In the genomic region with DNA sequence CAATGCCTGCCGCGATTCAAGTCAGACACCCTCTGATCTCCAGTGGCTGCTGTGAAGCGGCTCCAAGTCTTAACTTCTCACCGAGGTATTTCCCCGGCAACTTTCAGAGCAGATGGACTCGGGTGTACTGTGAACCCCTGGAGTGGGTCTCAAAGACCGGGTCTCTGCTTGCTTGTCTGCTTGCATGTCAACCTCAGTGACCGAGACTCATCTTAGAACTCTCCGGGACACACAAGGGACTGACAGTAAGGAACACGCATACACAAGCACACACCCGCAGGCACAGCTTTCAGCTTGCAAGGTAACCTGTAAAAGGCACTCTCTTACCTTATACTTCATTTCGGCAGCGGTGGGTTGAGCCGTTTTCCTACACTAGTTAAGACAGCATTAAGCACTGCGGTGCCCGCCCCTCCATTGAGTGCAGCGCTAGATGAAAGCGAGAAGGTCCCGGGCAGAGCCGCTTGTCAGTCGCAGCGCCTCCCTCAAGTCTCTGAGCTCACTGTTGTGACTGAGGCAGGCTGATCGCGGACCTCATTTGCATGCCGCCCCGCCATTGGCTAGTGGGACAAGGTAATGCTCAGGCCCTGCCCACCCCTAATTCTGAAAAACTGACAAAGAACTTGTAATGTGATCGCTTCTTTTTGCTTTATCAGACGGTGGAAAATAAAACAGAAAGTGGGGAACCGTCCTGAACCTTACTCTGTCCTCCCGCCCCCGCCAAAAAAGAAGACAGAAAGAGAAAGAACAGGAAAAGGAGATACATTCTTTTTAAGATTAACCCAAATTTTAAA, we compare ENCODE assay signal across 1 cellular context.
A peak's percentile ranks its signal among the peaks of the same experiment; 100 is the strongest.
TF ChIP-seq lines count a peak whose summit lies in the region.

A gene with protein sequence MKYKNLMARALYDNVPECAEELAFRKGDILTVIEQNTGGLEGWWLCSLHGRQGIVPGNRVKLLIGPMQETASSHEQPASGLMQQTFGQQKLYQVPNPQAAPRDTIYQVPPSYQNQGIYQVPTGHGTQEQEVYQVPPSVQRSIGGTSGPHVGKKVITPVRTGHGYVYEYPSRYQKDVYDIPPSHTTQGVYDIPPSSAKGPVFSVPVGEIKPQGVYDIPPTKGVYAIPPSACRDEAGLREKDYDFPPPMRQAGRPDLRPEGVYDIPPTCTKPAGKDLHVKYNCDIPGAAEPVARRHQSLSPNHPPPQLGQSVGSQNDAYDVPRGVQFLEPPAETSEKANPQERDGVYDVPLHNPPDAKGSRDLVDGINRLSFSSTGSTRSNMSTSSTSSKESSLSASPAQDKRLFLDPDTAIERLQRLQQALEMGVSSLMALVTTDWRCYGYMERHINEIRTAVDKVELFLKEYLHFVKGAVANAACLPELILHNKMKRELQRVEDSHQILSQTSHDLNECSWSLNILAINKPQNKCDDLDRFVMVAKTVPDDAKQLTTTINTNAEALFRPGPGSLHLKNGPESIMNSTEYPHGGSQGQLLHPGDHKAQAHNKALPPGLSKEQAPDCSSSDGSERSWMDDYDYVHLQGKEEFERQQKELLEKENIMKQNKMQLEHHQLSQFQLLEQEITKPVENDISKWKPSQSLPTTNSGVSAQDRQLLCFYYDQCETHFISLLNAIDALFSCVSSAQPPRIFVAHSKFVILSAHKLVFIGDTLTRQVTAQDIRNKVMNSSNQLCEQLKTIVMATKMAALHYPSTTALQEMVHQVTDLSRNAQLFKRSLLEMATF (minus strand): TSS at position 492 of the 791 bp plus-strand sequence. CDS start 153 bp downstream, at position 339.

TF ChIP-seq in HepG2, 621 proteins besides CTCF, POLR2A, EP300 and RAD21 (continued from another document and continues in another):
- TF ChIP-seq, protein P1, sequence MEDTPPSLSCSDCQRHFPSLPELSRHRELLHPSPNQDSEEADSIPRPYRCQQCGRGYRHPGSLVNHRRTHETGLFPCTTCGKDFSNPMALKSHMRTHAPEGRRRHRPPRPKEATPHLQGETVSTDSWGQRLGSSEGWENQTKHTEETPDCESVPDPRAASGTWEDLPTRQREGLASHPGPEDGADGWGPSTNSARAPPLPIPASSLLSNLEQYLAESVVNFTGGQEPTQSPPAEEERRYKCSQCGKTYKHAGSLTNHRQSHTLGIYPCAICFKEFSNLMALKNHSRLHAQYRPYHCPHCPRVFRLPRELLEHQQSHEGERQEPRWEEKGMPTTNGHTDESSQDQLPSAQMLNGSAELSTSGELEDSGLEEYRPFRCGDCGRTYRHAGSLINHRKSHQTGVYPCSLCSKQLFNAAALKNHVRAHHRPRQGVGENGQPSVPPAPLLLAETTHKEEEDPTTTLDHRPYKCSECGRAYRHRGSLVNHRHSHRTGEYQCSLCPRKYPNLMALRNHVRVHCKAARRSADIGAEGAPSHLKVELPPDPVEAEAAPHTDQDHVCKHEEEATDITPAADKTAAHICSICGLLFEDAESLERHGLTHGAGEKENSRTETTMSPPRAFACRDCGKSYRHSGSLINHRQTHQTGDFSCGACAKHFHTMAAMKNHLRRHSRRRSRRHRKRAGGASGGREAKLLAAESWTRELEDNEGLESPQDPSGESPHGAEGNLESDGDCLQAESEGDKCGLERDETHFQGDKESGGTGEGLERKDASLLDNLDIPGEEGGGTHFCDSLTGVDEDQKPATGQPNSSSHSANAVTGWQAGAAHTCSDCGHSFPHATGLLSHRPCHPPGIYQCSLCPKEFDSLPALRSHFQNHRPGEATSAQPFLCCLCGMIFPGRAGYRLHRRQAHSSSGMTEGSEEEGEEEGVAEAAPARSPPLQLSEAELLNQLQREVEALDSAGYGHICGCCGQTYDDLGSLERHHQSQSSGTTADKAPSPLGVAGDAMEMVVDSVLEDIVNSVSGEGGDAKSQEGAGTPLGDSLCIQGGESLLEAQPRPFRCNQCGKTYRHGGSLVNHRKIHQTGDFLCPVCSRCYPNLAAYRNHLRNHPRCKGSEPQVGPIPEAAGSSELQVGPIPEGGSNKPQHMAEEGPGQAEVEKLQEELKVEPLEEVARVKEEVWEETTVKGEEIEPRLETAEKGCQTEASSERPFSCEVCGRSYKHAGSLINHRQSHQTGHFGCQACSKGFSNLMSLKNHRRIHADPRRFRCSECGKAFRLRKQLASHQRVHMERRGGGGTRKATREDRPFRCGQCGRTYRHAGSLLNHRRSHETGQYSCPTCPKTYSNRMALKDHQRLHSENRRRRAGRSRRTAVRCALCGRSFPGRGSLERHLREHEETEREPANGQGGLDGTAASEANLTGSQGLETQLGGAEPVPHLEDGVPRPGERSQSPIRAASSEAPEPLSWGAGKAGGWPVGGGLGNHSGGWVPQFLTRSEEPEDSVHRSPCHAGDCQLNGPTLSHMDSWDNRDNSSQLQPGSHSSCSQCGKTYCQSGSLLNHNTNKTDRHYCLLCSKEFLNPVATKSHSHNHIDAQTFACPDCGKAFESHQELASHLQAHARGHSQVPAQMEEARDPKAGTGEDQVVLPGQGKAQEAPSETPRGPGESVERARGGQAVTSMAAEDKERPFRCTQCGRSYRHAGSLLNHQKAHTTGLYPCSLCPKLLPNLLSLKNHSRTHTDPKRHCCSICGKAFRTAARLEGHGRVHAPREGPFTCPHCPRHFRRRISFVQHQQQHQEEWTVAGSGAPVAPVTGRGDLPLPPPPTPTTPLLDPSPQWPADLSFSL (CRISPR knock-in tag; IDR thresholded peaks at IDR 0.05), result no peak; the same call in 1 of the 2 replicates
- TF ChIP-seq CENPX (CRISPR knock-in tag; IDR thresholded peaks at IDR 0.05) (no peak), MYNN (CRISPR knock-in tag; IDR thresholded peaks at IDR 0.05; ENCODE audit: low read depth) (no peak), CHCHD3 (CRISPR knock-in tag; IDR thresholded peaks at IDR 0.05) (no peak), ZNF564 (CRISPR knock-in tag; IDR thresholded peaks at IDR 0.05) (no peak), ZIK1 (CRISPR knock-in tag; IDR thresholded peaks at IDR 0.05; ENCODE audit: borderline replicate concordance, low read depth) (peak; percentile 17; the same call in 1 of the 2 replicates), MTF1 (CRISPR knock-in tag; IDR thresholded peaks at IDR 0.05) (no peak), NFE2L2 (IDR thresholded peaks at IDR 0.05; ENCODE audit: low read length) (no peak), TARDBP (CRISPR knock-in tag; IDR thresholded peaks at IDR 0.05) (peak; percentile 88), HDAC6 (IDR thresholded peaks at IDR 0.05; ENCODE audit: low read depth, low read length) (no peak), ESRRA (CRISPR knock-in tag; IDR thresholded peaks at IDR 0.05; ENCODE audit: low read depth) (no peak), MED8 (CRISPR knock-in tag; IDR thresholded peaks at IDR 0.05; ENCODE audit: insufficient replicate concordance) (peak; percentile 78), ZNF572 (CRISPR knock-in tag; IDR thresholded peaks at IDR 0.05) (no peak), CHD2 (IDR thresholded peaks at IDR 0.05; ENCODE audit: low read depth, low read length) (no peak), ZNF776 (CRISPR knock-in tag; IDR thresholded peaks at IDR 0.05) (no peak), ZNF678 (CRISPR knock-in tag; IDR thresholded peaks at IDR 0.05) (no peak), NCOR1 (IDR thresholded peaks at IDR 0.05; ENCODE audit: borderline replicate concordance, low read length) (no peak), XRCC5 (optimal IDR thresholded peaks at IDR 0.05; ENCODE audit: low read length) (peak; percentile 61), ZFP41 (CRISPR knock-in tag; IDR thresholded peaks at IDR 0.05; ENCODE audit: borderline replicate concordance) (no peak), NFYB (CRISPR knock-in tag; IDR thresholded peaks at IDR 0.05) (peak; percentile 65), ZFP36 (IDR thresholded peaks at IDR 0.05; ENCODE audit: borderline replicate concordance, low read depth, low read length, partially characterized antibody) (no peak), ZNF121 (CRISPR knock-in tag; IDR thresholded peaks at IDR 0.05) (no peak), EZH2 (conservative IDR thresholded peaks at IDR 0.05; ENCODE audit: low read depth, low read length) (no peak), HOXD1 (CRISPR knock-in tag; IDR thresholded peaks at IDR 0.05) (no peak), ZNF615 (CRISPR knock-in tag; IDR thresholded peaks at IDR 0.05; ENCODE audit: borderline replicate concordance) (no peak)
- TF ChIP-seq, protein P2, sequence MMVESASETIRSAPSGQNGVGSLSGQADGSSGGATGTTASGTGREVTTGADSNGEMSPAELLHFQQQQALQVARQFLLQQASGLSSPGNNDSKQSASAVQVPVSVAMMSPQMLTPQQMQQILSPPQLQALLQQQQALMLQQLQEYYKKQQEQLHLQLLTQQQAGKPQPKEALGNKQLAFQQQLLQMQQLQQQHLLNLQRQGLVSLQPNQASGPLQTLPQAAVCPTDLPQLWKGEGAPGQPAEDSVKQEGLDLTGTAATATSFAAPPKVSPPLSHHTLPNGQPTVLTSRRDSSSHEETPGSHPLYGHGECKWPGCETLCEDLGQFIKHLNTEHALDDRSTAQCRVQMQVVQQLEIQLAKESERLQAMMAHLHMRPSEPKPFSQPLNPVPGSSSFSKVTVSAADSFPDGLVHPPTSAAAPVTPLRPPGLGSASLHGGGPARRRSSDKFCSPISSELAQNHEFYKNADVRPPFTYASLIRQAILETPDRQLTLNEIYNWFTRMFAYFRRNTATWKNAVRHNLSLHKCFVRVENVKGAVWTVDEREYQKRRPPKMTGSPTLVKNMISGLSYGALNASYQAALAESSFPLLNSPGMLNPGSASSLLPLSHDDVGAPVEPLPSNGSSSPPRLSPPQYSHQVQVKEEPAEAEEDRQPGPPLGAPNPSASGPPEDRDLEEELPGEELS (CRISPR knock-in tag; IDR thresholded peaks at IDR 0.05), result peak; percentile 74
- TF ChIP-seq, protein P3, sequence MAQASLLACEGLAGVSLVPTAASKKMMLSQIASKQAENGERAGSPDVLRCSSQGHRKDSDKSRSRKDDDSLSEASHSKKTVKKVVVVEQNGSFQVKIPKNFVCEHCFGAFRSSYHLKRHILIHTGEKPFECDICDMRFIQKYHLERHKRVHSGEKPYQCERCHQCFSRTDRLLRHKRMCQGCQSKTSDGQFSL (CRISPR knock-in tag; IDR thresholded peaks at IDR 0.05), result peak; percentile 58; the same call in 1 of the 2 replicates
- TF ChIP-seq, protein P4, sequence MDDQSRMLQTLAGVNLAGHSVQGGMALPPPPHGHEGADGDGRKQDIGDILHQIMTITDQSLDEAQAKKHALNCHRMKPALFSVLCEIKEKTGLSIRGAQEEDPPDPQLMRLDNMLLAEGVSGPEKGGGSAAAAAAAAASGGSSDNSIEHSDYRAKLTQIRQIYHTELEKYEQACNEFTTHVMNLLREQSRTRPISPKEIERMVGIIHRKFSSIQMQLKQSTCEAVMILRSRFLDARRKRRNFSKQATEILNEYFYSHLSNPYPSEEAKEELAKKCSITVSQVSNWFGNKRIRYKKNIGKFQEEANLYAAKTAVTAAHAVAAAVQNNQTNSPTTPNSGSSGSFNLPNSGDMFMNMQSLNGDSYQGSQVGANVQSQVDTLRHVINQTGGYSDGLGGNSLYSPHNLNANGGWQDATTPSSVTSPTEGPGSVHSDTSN (CRISPR knock-in tag; IDR thresholded peaks at IDR 0.05; ENCODE audit: borderline replicate concordance), result peak; percentile 81; the same call in 1 of the 2 replicates
- TF ChIP-seq, protein P5, sequence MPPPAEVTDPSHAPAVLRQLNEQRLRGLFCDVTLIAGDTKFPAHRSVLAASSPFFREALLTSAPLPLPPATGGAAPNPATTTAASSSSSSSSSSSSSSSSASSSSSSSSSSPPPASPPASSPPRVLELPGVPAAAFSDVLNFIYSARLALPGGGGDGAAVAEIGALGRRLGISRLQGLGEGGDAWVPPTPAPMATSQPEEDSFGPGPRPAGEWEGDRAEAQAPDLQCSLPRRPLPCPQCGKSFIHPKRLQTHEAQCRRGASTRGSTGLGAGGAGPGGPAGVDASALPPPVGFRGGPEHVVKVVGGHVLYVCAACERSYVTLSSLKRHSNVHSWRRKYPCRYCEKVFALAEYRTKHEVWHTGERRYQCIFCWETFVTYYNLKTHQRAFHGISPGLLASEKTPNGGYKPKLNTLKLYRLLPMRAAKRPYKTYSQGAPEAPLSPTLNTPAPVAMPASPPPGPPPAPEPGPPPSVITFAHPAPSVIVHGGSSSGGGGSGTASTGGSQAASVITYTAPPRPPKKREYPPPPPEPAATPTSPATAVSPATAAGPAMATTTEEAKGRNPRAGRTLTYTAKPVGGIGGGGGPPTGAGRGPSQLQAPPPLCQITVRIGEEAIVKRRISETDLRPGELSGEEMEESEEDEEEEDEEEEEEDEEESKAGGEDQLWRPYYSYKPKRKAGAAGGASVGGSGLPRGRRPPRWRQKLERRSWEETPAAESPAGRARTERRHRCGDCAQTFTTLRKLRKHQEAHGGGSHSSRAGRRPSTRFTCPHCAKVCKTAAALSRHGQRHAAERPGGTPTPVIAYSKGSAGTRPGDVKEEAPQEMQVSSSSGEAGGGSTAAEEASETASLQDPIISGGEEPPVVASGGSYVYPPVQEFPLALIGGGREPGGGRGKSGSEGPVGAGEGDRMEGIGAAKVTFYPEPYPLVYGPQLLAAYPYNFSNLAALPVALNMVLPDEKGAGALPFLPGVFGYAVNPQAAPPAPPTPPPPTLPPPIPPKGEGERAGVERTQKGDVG (CRISPR knock-in tag; IDR thresholded peaks at IDR 0.05; ENCODE audit: borderline replicate concordance), result no peak
- TF ChIP-seq, protein P6, sequence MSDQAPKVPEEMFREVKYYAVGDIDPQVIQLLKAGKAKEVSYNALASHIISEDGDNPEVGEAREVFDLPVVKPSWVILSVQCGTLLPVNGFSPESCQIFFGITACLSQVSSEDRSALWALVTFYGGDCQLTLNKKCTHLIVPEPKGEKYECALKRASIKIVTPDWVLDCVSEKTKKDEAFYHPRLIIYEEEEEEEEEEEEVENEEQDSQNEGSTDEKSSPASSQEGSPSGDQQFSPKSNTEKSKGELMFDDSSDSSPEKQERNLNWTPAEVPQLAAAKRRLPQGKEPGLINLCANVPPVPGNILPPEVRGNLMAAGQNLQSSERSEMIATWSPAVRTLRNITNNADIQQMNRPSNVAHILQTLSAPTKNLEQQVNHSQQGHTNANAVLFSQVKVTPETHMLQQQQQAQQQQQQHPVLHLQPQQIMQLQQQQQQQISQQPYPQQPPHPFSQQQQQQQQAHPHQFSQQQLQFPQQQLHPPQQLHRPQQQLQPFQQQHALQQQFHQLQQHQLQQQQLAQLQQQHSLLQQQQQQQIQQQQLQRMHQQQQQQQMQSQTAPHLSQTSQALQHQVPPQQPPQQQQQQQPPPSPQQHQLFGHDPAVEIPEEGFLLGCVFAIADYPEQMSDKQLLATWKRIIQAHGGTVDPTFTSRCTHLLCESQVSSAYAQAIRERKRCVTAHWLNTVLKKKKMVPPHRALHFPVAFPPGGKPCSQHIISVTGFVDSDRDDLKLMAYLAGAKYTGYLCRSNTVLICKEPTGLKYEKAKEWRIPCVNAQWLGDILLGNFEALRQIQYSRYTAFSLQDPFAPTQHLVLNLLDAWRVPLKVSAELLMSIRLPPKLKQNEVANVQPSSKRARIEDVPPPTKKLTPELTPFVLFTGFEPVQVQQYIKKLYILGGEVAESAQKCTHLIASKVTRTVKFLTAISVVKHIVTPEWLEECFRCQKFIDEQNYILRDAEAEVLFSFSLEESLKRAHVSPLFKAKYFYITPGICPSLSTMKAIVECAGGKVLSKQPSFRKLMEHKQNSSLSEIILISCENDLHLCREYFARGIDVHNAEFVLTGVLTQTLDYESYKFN (CRISPR knock-in tag; conservative IDR thresholded peaks at IDR 0.05), result no peak; the same call in 1 of the 2 replicates
- TF ChIP-seq, protein P7, sequence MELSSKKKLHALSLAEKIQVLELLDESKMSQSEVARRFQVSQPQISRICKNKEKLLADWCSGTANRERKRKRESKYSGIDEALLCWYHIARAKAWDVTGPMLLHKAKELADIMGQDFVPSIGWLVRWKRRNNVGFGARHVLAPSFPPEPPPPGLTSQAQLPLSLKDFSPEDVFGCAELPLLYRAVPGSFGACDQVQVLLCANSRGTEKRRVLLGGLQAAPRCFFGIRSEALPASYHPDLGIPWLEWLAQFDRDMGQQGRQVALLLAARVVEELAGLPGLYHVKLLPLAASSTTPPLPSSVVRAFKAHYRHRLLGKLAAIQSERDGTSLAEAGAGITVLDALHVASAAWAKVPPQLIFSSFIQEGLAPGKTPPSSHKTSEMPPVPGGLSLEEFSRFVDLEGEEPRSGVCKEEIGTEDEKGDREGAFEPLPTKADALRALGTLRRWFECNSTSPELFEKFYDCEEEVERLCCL (CRISPR knock-in tag; IDR thresholded peaks at IDR 0.05; ENCODE audit: borderline replicate concordance), result peak; percentile 38; the same call in 1 of the 2 replicates
- TF ChIP-seq, protein P8, sequence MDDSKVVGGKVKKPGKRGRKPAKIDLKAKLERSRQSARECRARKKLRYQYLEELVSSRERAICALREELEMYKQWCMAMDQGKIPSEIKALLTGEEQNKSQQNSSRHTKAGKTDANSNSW (CRISPR knock-in tag; IDR thresholded peaks at IDR 0.05; ENCODE audit: borderline replicate concordance), result no peak
